Comparison of ENCODE assay signal across 9 cellular contexts in genomic region chr13:97257800-97258799, GRCh38. TPM values are rescaled to one million over a fixed set of nuclear protein-coding genes. Genes with fewer than 3 reads are reported as not detected.
A peak's percentile ranks its signal among the peaks of the same experiment; 100 is the strongest.
DNase-seq lines count a peak whose midpoint lies in the region; ATAC-seq, FAIRE-seq and TF ChIP-seq lines count a peak whose summit lies in the region.
"Had no signal": no experiment of that assay in that cellular context is flagged by ENCODE, and none has a peak within 500 bp of the region (broad histone marks: within the 10 kb centered on the region; RNA-seq: fewer than 3 reads in every experiment).

No MANE protein-coding gene starts in this region.

- H3K36me3 ChIP-seq in endothelial cell of umbilical vein (ENCODE audit: control insufficient read depth in 2 of 2, extremely low read depth in 1 of 2, insufficient read depth in 2 of 2, low read length in 2 of 2) (no peaks in the 10 kb centered on the region), testis (ENCODE audit: low read depth, missing control alignments) (no peaks in the 10 kb centered on the region)
- H3K36me3 ChIP-seq in naive thymus-derived CD4-positive, alpha-beta T cell (ENCODE audit: control insufficient read depth in 2 of 3, insufficient read depth in 3 of 3, low read length in 3 of 3) = no peaks in the 10 kb centered on the region

- ATAC-seq in GM18867 (IDR thresholded peaks at IDR 0.05; ENCODE audit: unreplicated experiment) (peak; percentile 81), HG02981 (IDR thresholded peaks at IDR 0.05; ENCODE audit: unreplicated experiment) (peak; percentile 62), SK-N-SH treated with all-trans-retinoic acid at 6 μM for 48 hours (peak; percentile 62)
- peak; percentile 43 for ATAC-seq in naive thymus-derived CD4-positive, alpha-beta T cell

- POLR2A ChIA-PET in endothelial cell of umbilical vein (lab: Charles Lee) = interaction anchor here (2.1 kb wide), 1 partner anchor 36 kb away, joined by 6 read pairs; the partner anchor contains the start of gene MBNL2
- POLR2A ChIA-PET in naive thymus-derived CD4-positive, alpha-beta T cell (lab: Charles Lee) = no interaction called here

- H3K9me3 ChIP-seq in endothelial cell of umbilical vein (replicated peaks; ENCODE audit: control insufficient read depth, insufficient read depth, low read length) (no peaks in the 10 kb centered on the region), testis (no peaks in the 10 kb centered on the region)
- no peaks in the 10 kb centered on the region for H3K9me3 ChIP-seq in naive thymus-derived CD4-positive, alpha-beta T cell (ENCODE audit: control insufficient read depth in 2 of 3, low read length in 3 of 3)

- H3K4me1 ChIP-seq in endothelial cell of umbilical vein (ENCODE audit: control insufficient read depth, extremely low read depth, insufficient read depth, low read length) = peaks cover 76% of the 10 kb centered on the region
- peaks cover 0 to 25% of the 10 kb centered on the region in 2 donors for H3K4me1 ChIP-seq in naive thymus-derived CD4-positive, alpha-beta T cell (ENCODE audit: control insufficient read depth in 2 of 2, insufficient read depth in 2 of 2, low read length in 2 of 2)
- peaks cover 27% of the 10 kb centered on the region for H3K4me1 ChIP-seq in testis

- H3K27ac ChIP-seq in endothelial cell of umbilical vein (ENCODE audit: insufficient read depth, low read depth, low read length) (peak overlapping the region; percentile 98), testis (peak overlapping the region in 1 of 2 donors; percentile 38)
- no peak overlapping the region for H3K27ac ChIP-seq in naive thymus-derived CD4-positive, alpha-beta T cell (ENCODE audit: low read depth, low read length)
- H3K27ac ChIP-seq: KMS-11 had no signal

- intact Hi-C loops in endothelial cell of umbilical vein (cut with micrococcal nuclease) = loop anchor here (1.0 to 2.0 kb wide), 7 partner anchors 17 to 148 kb away; no protein-coding TSS in a partner anchor
- intact Hi-C loops in naive thymus-derived CD4-positive, alpha-beta T cell (cut with micrococcal nuclease) = loop anchor here in 1 of 2 donors (1.0 to 5.0 kb wide), 3 partner anchors 31 to 35 kb away; partner anchors contain the start of gene MBNL2
- intact Hi-C loops in testis (cut with DNase I; ENCODE audit: low total_unique reads) = no loop called here

- H3K27ac Mint-ChIP-seq in naive thymus-derived CD4-positive, alpha-beta T cell = peak overlapping the region in 2 of 9 donors; percentile 43 to 86

- peak; percentile 89 for FAIRE-seq in endothelial cell of umbilical vein (lab: Jason Lieb, UNC)

- DNase-seq in AG08396 (ENCODE audit: low spot score) = peak; percentile 55
- DNase-seq in endothelial cell of umbilical vein (ENCODE audit: low read depth, low spot score) = peak; percentile 98
- DNase-seq in naive thymus-derived CD4-positive, alpha-beta T cell = no peak
- no peak for DNase-seq in NCI-H1417 treated with DMSO at 0.1 percent for 48 hours (lab: John Stamatoyannopoulos, UW)
- no peak for DNase-seq in testis

- peak; percentile 46 for TF ChIP-seq POLR2A in endothelial cell of umbilical vein (IDR thresholded peaks at IDR 0.05; ENCODE audit: low read depth, low read length)
- no peak for TF ChIP-seq POLR2A in testis (IDR thresholded peaks at IDR 0.05)

- H3K9me1 ChIP-seq in endothelial cell of umbilical vein (replicated peaks; ENCODE audit: control insufficient read depth, extremely low read depth, insufficient read depth, low read length) = no peaks in the 10 kb centered on the region

- peak overlapping the region; percentile 68 for H3K4me2 ChIP-seq in endothelial cell of umbilical vein (ENCODE audit: insufficient read depth, low read length)
- H3K4me2 ChIP-seq: KMS-11 had no signal

- peaks cover 66% of the 10 kb centered on the region for H3K79me2 ChIP-seq in endothelial cell of umbilical vein (ENCODE audit: control insufficient read depth, insufficient read depth, low read length)

- no peaks in the 10 kb centered on the region for H3K27me3 Mint-ChIP-seq in naive thymus-derived CD4-positive, alpha-beta T cell

- H3K9ac ChIP-seq in endothelial cell of umbilical vein (replicated peaks; ENCODE audit: extremely low read depth, insufficient read depth, low read length) = peak overlapping the region; percentile 91
- H3K9ac ChIP-seq: KMS-11 had no signal

- H3K4me1 Mint-ChIP-seq in naive thymus-derived CD4-positive, alpha-beta T cell = peaks cover 48 to 72% (median 67%) of the 10 kb centered on the region in 7 donors

- WGBS in testis, 2 donors = 61 to 74% methylated on average over 12 to 13 of the region's 13 CpGs

- CTCF ChIA-PET in endothelial cell of umbilical vein (lab: Charles Lee) = interaction anchor here (0.7 to 4.8 kb wide), 12 partner anchors 9 to 148 kb away, joined by 3 to 29 read pairs (median 5); partner anchors contain the start of gene MBNL2
- CTCF ChIA-PET in naive thymus-derived CD4-positive, alpha-beta T cell (lab: Charles Lee) = no interaction called here

- H4K20me1 ChIP-seq in endothelial cell of umbilical vein (replicated peaks; ENCODE audit: control insufficient read depth, extremely low read depth, insufficient read depth, low read length) = no peaks in the 10 kb centered on the region

- H2AFZ ChIP-seq in endothelial cell of umbilical vein (ENCODE audit: low read depth, low read length) = no peak overlapping the region

- peaks cover 13 to 54% (median 29%) of the 10 kb centered on the region in 5 donors for H3K36me3 Mint-ChIP-seq in naive thymus-derived CD4-positive, alpha-beta T cell

- TF ChIP-seq CTCF in endothelial cell of umbilical vein (IDR thresholded peaks at IDR 0.05; ENCODE audit: extremely low read depth in 1 of 2, insufficient read depth in 1 of 2, low read depth in 1 of 2, low read length in 2 of 2) (peak in 1 of 2 donors; percentile 21), testis (IDR thresholded peaks at IDR 0.05) (no peak)

- dilution Hi-C loops in endothelial cell of umbilical vein (cut with MboI; ENCODE audit: extremely low pct_ligation_motif_present, low sequenced_read_pairs) = no loop called here

- TSS peak; percentile 41 for BruUV-seq in endothelial cell of umbilical vein (replicated peaks; lab: Mats Ljungman, UMichigan)

- H3K9me3 Mint-ChIP-seq in naive thymus-derived CD4-positive, alpha-beta T cell = peaks cover 0 to 4% (median 0%) of the 10 kb centered on the region in 11 donors

- H3K4me3 ChIP-seq in endothelial cell of umbilical vein (replicated peaks in 1 of 3; ENCODE audit: insufficient read depth in 1 of 3, low read depth in 1 of 3, low read length in 3 of 3) = no peak overlapping the region
- H3K4me3 ChIP-seq in naive thymus-derived CD4-positive, alpha-beta T cell (ENCODE audit: low read length) = no peak overlapping the region
- no peak overlapping the region for H3K4me3 ChIP-seq in testis

- H3K4me3 Mint-ChIP-seq in naive thymus-derived CD4-positive, alpha-beta T cell = peak overlapping the region in 2 of 10 donors; percentile 31 to 57

- H3K27me3 ChIP-seq in endothelial cell of umbilical vein (ENCODE audit: control insufficient read depth in 2 of 2, insufficient read depth in 2 of 2, low read length in 2 of 2) (no peaks in the 10 kb centered on the region), testis (no peaks in the 10 kb centered on the region)
- H3K27me3 ChIP-seq in naive thymus-derived CD4-positive, alpha-beta T cell (ENCODE audit: control insufficient read depth in 2 of 2, insufficient read depth in 2 of 2, low read length in 2 of 2) = no peaks in the 10 kb centered on the region

TF ChIP-seq in SK-N-SH treated with all-trans-retinoic acid at 6 μM for 48 hours, 23 proteins besides CTCF, POLR2A, EP300 and RAD21 (continues in another document):
- TF ChIP-seq CSDC2 (CRISPR knock-in tag; IDR thresholded peaks at IDR 0.05) = no peak
- no peak for TF ChIP-seq ZNF70 (CRISPR knock-in tag; IDR thresholded peaks at IDR 0.05)

TF ChIP-seq in endothelial cell of umbilical vein, 7 proteins besides CTCF, POLR2A, EP300 and RAD21:
- TF ChIP-seq MYC (IDR thresholded peaks at IDR 0.05; ENCODE audit: low read depth, low read length) = peak; percentile 46
- TF ChIP-seq JUN (IDR thresholded peaks at IDR 0.05; ENCODE audit: borderline replicate concordance, insufficient read depth, insufficient read length, low read depth) = peak; percentile 98
- peak; percentile 77 for TF ChIP-seq GATA2 (IDR thresholded peaks at IDR 0.05; ENCODE audit: insufficient read depth, insufficient read length, low read depth, low read length)
- peak; percentile 12 for TF ChIP-seq MAX (IDR thresholded peaks at IDR 0.05; ENCODE audit: insufficient read depth, insufficient read length)
- TF ChIP-seq EZH2 (IDR thresholded peaks at IDR 0.05; ENCODE audit: borderline replicate concordance, low read depth, low read length, severe bottlenecking) = no peak
- TF ChIP-seq POLR2AphosphoS5 (IDR thresholded peaks at IDR 0.05; ENCODE audit: insufficient read depth, low read depth, low read length) = peak; percentile 79
- peak; percentile 92 for TF ChIP-seq FOS (IDR thresholded peaks at IDR 0.05; ENCODE audit: borderline replicate concordance, insufficient read depth, low read length)
TF ChIP-seq in endothelial cell of umbilical vein: peak in this region for 6.

RNA-seq across cellular contexts. Expression of gene MBNL2, which starts 36.0 kb away (rescaled TPM):
- total RNA-seq in endothelial cell of umbilical vein = 75.6 and 76.5 TPM in 2 replicates
- polyA plus RNA-seq in endothelial cell of umbilical vein = 23.2 and 32.9 TPM in 2 replicates
- 28.8 and 30.4 TPM in 2 replicates for polyA plus RNA-seq in endothelial cell of umbilical vein (2011; cell fraction: cytosol; rRNA removed)
- polyA plus RNA-seq in endothelial cell of umbilical vein (2011; cell fraction: nucleus; rRNA removed) = 49.5 and 54.3 TPM in 2 replicates
- 57.3 and 67.5 TPM in 2 replicates for polyA plus RNA-seq in endothelial cell of umbilical vein (2012)
- 99.8 and 107 TPM in 2 replicates for polyA minus RNA-seq in endothelial cell of umbilical vein
- polyA minus RNA-seq in endothelial cell of umbilical vein (2011; cell fraction: cytosol; rRNA and poly(A)+ RNA removed) = 27.8 TPM
- 148 and 189 TPM in 2 replicates for polyA minus RNA-seq in endothelial cell of umbilical vein (2011; cell fraction: nucleus; rRNA and poly(A)+ RNA removed)
- 10 to 100 TPM; 13.4 to 28.6 (median 24.6) TPM for total RNA-seq in naive thymus-derived CD4-positive, alpha-beta T cell
- polyA plus RNA-seq in naive thymus-derived CD4-positive, alpha-beta T cell = 10 to 100 TPM; 15.1 to 15.4 TPM
- total RNA-seq in testis = 10 to 100 TPM; 69.4 to 83.0 TPM
- 21.5 TPM for polyA plus RNA-seq in testis (ENCODE audit: insufficient read depth, low read depth, low replicate concordance)

Comparison
In these comparisons a context has a peak if more than half of its experiments do, and no peak if none do; other contexts are left out.
1. DNase-seq: peak in AG08396 (single experiment) and endothelial cell of umbilical vein (single experiment); none in naive thymus-derived CD4-positive, alpha-beta T cell (0 of 9), NCI-H1417 treated with DMSO at 0.1 percent for 48 hours (single experiment) and testis (single experiment).
2. Peak in every context shown above with its lines, with median percentiles within 50 percentile points of each other: ATAC-seq.